In genomic region chr13:40519637-40520036, GRCh38 we compare ENCODE assay signal across 22 cellular contexts.
A peak's percentile ranks its signal among the peaks of the same experiment; 100 is the strongest.
DNase-seq lines count a peak whose midpoint lies in the region; ATAC-seq and TF ChIP-seq lines count a peak whose summit lies in the region.
"Had no signal": no experiment of that assay in that cellular context is flagged by ENCODE, and none has a peak within 500 bp of the region (broad histone marks: within the 10 kb centered on the region; RNA-seq: fewer than 3 reads in every experiment).

No MANE protein-coding gene starts in this region.

- no peaks in the 10 kb centered on the region for H3K27me3 ChIP-seq in GM23338 (ENCODE audit: insufficient read depth)
- H3K27me3 ChIP-seq in gastroesophageal sphincter, result no peaks in the 10 kb centered on the region
- H3K27me3 ChIP-seq in mesendoderm (ENCODE audit: insufficient read depth, low read length, poor library complexity), result no peaks in the 10 kb centered on the region
- H3K27me3 ChIP-seq: BLaER1 treated with 17β-estradiol and CSF1 and Interleukin-3, amounts not matched to agents 10 nM and 100 nM; SJCRH30; transverse colon had no signal

- no peaks in the 10 kb centered on the region for H3K9me3 ChIP-seq in gastroesophageal sphincter
- H3K9me3 ChIP-seq: BLaER1 treated with 17β-estradiol and CSF1 and Interleukin-3, amounts not matched to agents 10 nM and 100 nM; transverse colon had no signal

- H3K4me2 ChIP-seq in GM23338 (no peak overlapping the region), mesendoderm (ENCODE audit: low read length) (no peak overlapping the region)
- H3K4me2 ChIP-seq: BLaER1 treated with 17β-estradiol and CSF1 and Interleukin-3, amounts not matched to agents 10 nM and 100 nM had no signal

- H3K36me3 ChIP-seq in GM23338 (ENCODE audit: insufficient read depth) (no peaks in the 10 kb centered on the region), gastroesophageal sphincter (no peaks in the 10 kb centered on the region), mesendoderm (ENCODE audit: control insufficient read depth, insufficient read depth, low read length) (no peaks in the 10 kb centered on the region)
- H3K36me3 ChIP-seq: BLaER1 treated with 17β-estradiol and CSF1 and Interleukin-3, amounts not matched to agents 10 nM and 100 nM; SJCRH30; transverse colon had no signal

- H4K5ac ChIP-seq in mesendoderm (ENCODE audit: low read length), result no peak overlapping the region

- no peak overlapping the region for H3K27ac Mint-ChIP-seq in GM23338
- H3K27ac Mint-ChIP-seq: activated CD4-positive, alpha-beta T cell treated with anti-CD3 and anti-CD28 coated beads, Interleukin-2, amount 10 ng/mL, durations not matched to agents 24 days and 14 days; mesothelial cell of epicardium had no signal

- H3K4me3 Mint-ChIP-seq in GM23338, result no peak overlapping the region
- H3K4me3 Mint-ChIP-seq: activated CD4-positive, alpha-beta T cell treated with anti-CD3 and anti-CD28 coated beads, Interleukin-2, amount 10 ng/mL, durations not matched to agents 24 days and 14 days; mesothelial cell of epicardium had no signal

- no peak overlapping the region for H3K27ac ChIP-seq in GM23338 (ENCODE audit: low read depth)
- no peak overlapping the region for H3K27ac ChIP-seq in gastroesophageal sphincter
- peak overlapping the region; percentile 51 for H3K27ac ChIP-seq in mesendoderm (ENCODE audit: low read depth, low read length)
- H3K27ac ChIP-seq: BLaER1 treated with 17β-estradiol and CSF1 and Interleukin-3, amounts not matched to agents 10 nM and 100 nM; SJCRH30; transverse colon; VCaP had no signal

- H3K9me2 ChIP-seq in GM23338 (ENCODE audit: insufficient read depth), result peaks cover 4% of the 10 kb centered on the region; the same call in 1 of the 2 replicates

- H3K79me1 ChIP-seq in mesendoderm (ENCODE audit: low read length), result no peaks in the 10 kb centered on the region

- H2BK15ac ChIP-seq in mesendoderm (replicated peaks; ENCODE audit: low read depth), result no peak overlapping the region

- no peak for TF ChIP-seq EP300 in gastroesophageal sphincter (IDR thresholded peaks at IDR 0.05)

- H3K79me2 ChIP-seq in GM23338 (replicated peaks; ENCODE audit: insufficient read depth), result no peaks in the 10 kb centered on the region
- no peaks in the 10 kb centered on the region for H3K79me2 ChIP-seq in mesendoderm (ENCODE audit: control insufficient read depth, insufficient read depth, low read length)

- no peak overlapping the region for H2BK5ac ChIP-seq in mesendoderm (ENCODE audit: low read length)

- no peak overlapping the region for H3K23ac ChIP-seq in mesendoderm (ENCODE audit: low read length)

- no peaks in the 10 kb centered on the region for H3F3A ChIP-seq in GM23338 (replicated peaks; ENCODE audit: low read depth)

- TF ChIP-seq CTCF in GM23338 (conservative IDR thresholded peaks at IDR 0.05; ENCODE audit: low read depth in 2 of 2) (no peak), gastroesophageal sphincter (IDR thresholded peaks at IDR 0.05) (no peak)

- no peak overlapping the region for H2AFZ ChIP-seq in GM23338

- 55% methylated on average over 5 of the region's 5 CpGs; no CpG with 5 or more reads in 1 of the 2 donors for WGBS in gastroesophageal sphincter (ENCODE audit: low coverage in 1 of 2), 2 donors
- no CpG with 5 or more reads among the region's 5 CpGs for WGBS in mesendoderm (ENCODE audit: extremely low coverage, insufficient coverage, low lambda C conversion rate)

- peak overlapping the region; percentile 59 for H3K56ac ChIP-seq in mesendoderm (ENCODE audit: low read length)

- H3K4me3 ChIP-seq in GM23338 (no peak overlapping the region), gastroesophageal sphincter (no peak overlapping the region), mesendoderm (ENCODE audit: low read length) (no peak overlapping the region)
- H3K4me3 ChIP-seq: BLaER1 treated with 17β-estradiol and CSF1 and Interleukin-3, amounts not matched to agents 10 nM and 100 nM; SJCRH30; transverse colon had no signal

- H3K36me3 Mint-ChIP-seq in GM23338 (ENCODE audit: low read depth), result no peaks in the 10 kb centered on the region
- H3K36me3 Mint-ChIP-seq: mesothelial cell of epicardium had no signal

- H3K4me1 Mint-ChIP-seq in GM23338, result peaks cover 9% of the 10 kb centered on the region; the same call in 2 of the 3 replicates
- H3K4me1 Mint-ChIP-seq: mesothelial cell of epicardium had no signal

- H3K18ac ChIP-seq in mesendoderm (ENCODE audit: low read length), result no peak overlapping the region

- DNase-seq in GM23338 (ENCODE audit: low spot score), result peak; percentile 20
- DNase-seq in HEK293T (ENCODE audit: extremely low spot score), result peak; percentile 35
- DNase-seq in mesendoderm, result no peak
- DNase-seq in NCI-H510A (lab: John Stamatoyannopoulos, UW), result no peak
- no peak for DNase-seq in DMS53 treated with DMSO at 0.1 percent for 48 hours (lab: John Stamatoyannopoulos, UW; ENCODE audit: unreplicated experiment)
- no peak for DNase-seq in NCI-H2227 (lab: John Stamatoyannopoulos, UW; ENCODE audit: unreplicated experiment)
- DNase-seq: activated CD4-positive, alpha-beta T cell treated with anti-CD3 and anti-CD28 coated beads, Interleukin-2, amount 10 ng/mL, durations not matched to agents 24 days and 14 days; activated T-cell treated with anti-CD3 and anti-CD28 coated beads, Interleukin-2, amount 50 U/mL, for 48 hours; amniotic stem cell; IMR-90; MV-4-11; NCI-H1436; NCI-H748 treated with DMSO at 0.1 percent for 48 hours; SJCRH30; stimulated activated CD4-positive, alpha-beta T cell treated with anti-CD3 and anti-CD28 coated beads, Interleukin-4, amount 100 ng/mL, for 4 hours; SW 1271; transverse colon had no signal

- peaks cover 4% of the 10 kb centered on the region for H3K27me3 Mint-ChIP-seq in GM23338 (ENCODE audit: insufficient read depth, low read depth, poor library complexity)
- H3K27me3 Mint-ChIP-seq: activated CD4-positive, alpha-beta T cell treated with anti-CD3 and anti-CD28 coated beads, Interleukin-2, amount 10 ng/mL, durations not matched to agents 24 days and 14 days had no signal

- H2BK120ac ChIP-seq in mesendoderm (ENCODE audit: low read depth, low read length), result no peak overlapping the region

- CTCF ChIA-PET in HEK293T (lab: Yijun Ruan, JAX), result no interaction called here

- H3K4me1 ChIP-seq in GM23338 (ENCODE audit: insufficient read depth) (no peaks in the 10 kb centered on the region), gastroesophageal sphincter (no peaks in the 10 kb centered on the region), mesendoderm (ENCODE audit: control insufficient read depth, low read depth, low read length) (peaks cover 8% of the 10 kb centered on the region)
- H3K4me1 ChIP-seq: transverse colon had no signal

- no peak overlapping the region for H3K4ac ChIP-seq in mesendoderm (ENCODE audit: low read depth, low read length)

- H2AK5ac ChIP-seq in mesendoderm (ENCODE audit: low read length), result no peak overlapping the region

- H4K8ac ChIP-seq in mesendoderm (ENCODE audit: low read depth, low read length), result no peak overlapping the region

- POLR2A ChIA-PET in HEK293T (lab: Yijun Ruan, JAX), result no interaction called here

- ATAC-seq in GM23338, result no peak
- ATAC-seq in gastroesophageal sphincter, result peak; percentile 41
- ATAC-seq: HCT116 had no signal

- no peaks in the 10 kb centered on the region for H3K9me3 Mint-ChIP-seq in GM23338
- H3K9me3 Mint-ChIP-seq: mesothelial cell of epicardium had no signal

- H3K9ac ChIP-seq in mesendoderm (ENCODE audit: low read length), result no peak overlapping the region
- H3K9ac ChIP-seq: BLaER1 treated with 17β-estradiol and CSF1 and Interleukin-3, amounts not matched to agents 10 nM and 100 nM had no signal

- no peaks in the 10 kb centered on the region for H4K20me1 ChIP-seq in GM23338 (replicated peaks; ENCODE audit: insufficient read depth)
- H4K20me1 ChIP-seq: BLaER1 treated with 17β-estradiol and CSF1 and Interleukin-3, amounts not matched to agents 10 nM and 100 nM had no signal

- TF ChIP-seq POLR2A in gastroesophageal sphincter (IDR thresholded peaks at IDR 0.05), result no peak

TF ChIP-seq in GM23338, 12 proteins besides CTCF, POLR2A, EP300 and RAD21 (continues in another document):
- TF ChIP-seq JUNB (IDR thresholded peaks at IDR 0.05; ENCODE audit: unreplicated experiment) (no peak), ZNF331 (CRISPR knock-in tag; IDR thresholded peaks at IDR 0.05; ENCODE audit: low read depth) (no peak), EZH2phosphoT487 (IDR thresholded peaks at IDR 0.05; ENCODE audit: unreplicated experiment) (no peak), STAT1 (IDR thresholded peaks at IDR 0.05; ENCODE audit: unreplicated experiment) (no peak)

TF ChIP-seq in HEK293T, 16 proteins besides CTCF, POLR2A, EP300 and RAD21:
- TF ChIP-seq ARNT (IDR thresholded peaks at IDR 0.05) (no peak), BHLHE40 (IDR thresholded peaks at IDR 0.05; ENCODE audit: borderline replicate concordance) (no peak), ZNF384 (IDR thresholded peaks at IDR 0.05) (no peak), HDGF (IDR thresholded peaks at IDR 0.05; ENCODE audit: borderline replicate concordance) (no peak), NFRKB (IDR thresholded peaks at IDR 0.05) (no peak), FOXM1 (IDR thresholded peaks at IDR 0.05; ENCODE audit: borderline replicate concordance) (no peak), LEF1 (IDR thresholded peaks at IDR 0.05; ENCODE audit: borderline replicate concordance) (no peak), L3MBTL2 (conservative IDR thresholded peaks at IDR 0.05) (no peak), SP1 (IDR thresholded peaks at IDR 0.05) (no peak), PKNOX1 (IDR thresholded peaks at IDR 0.05) (no peak), FOXK2 (IDR thresholded peaks at IDR 0.05) (no peak), ELF4 (IDR thresholded peaks at IDR 0.05) (no peak), CTBP1 (IDR thresholded peaks at IDR 0.05; ENCODE audit: borderline replicate concordance) (no peak)

Comparison
In these comparisons a context has a peak if more than half of its experiments do, and no peak if none do; other contexts are left out.
1. DNase-seq: peak in GM23338 (single experiment) and HEK293T (single experiment); none in mesendoderm (single experiment), NCI-H510A (single experiment), DMS53 treated with DMSO at 0.1 percent for 48 hours (single experiment) and NCI-H2227 (single experiment).